Comparison of ENCODE assay signal across 22 cellular contexts in the genomic region with DNA sequence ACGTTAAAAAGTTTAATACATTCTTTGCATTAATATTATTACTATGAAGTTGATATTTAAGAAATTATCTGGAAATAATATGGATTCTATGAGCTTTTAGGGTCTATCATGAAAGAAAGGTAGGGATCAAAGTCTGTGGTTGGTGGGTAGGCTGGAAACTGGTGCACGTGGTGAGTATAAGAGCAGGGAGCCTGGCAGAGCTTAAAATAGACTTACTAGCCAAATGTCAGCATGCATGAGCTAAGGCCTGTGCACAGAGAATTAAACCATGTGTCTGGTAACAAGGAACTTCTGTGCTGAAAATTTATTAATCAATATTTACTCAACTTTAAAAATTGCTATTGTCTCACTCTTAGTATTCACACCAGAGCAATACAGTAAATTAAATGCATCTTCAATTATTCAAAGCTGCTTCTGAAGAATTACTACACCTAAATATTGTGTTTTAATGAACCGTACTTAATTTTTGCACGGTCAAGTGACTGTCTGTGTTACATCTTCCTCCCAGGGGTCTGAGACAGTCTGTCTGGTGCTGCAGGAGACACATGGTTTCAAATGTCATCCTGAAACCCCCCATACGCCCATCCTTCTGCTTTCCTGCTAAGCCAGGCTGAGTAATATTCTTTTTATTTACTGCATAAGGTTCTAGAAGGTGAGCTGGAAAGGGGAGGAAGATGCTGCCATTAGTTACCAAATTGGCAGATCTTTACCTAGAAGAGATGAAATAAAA.
"Had no signal": no experiment of that assay in that cellular context is flagged by ENCODE, and none has a peak within 500 bp of the region (broad histone marks: within the 10 kb centered on the region; RNA-seq: fewer than 3 reads in every experiment).

No MANE protein-coding gene starts in this region.

- DNase-seq: activated CD8-positive, alpha-beta memory T cell treated with anti-CD3 and anti-CD28 coated beads for 24 hours; activated CD8-positive, alpha-beta memory T cell treated with anti-CD3 and anti-CD28 coated beads, Interleukin-2, amount 50 U/mL, for 4 hours; activated T-cell treated with anti-CD3 and anti-CD28 coated beads, Interleukin-2, amount 50 U/mL, for 24 hours; brain microvascular endothelial cell; central memory CD4-positive, alpha-beta T cell; colonic mucosa; endodermal cell; heart right ventricle; left lung; naive thymus-derived CD8-positive, alpha-beta T cell; posterior cingulate gyrus; sigmoid colon; stimulated activated CD4-positive, alpha-beta T cell treated with anti-CD3 and anti-CD28 coated beads, Interleukin-4, amount 100 ng/mL, for 1 hour; stimulated activated naive CD4-positive, alpha-beta T cell treated with Interleukin-2 at 50 U/mL for 16 hours; T-helper 1 cell; upper lobe of left lung had no signal

- H3K9me3 ChIP-seq: ascending aorta, colonic mucosa, heart right ventricle, left lung, sigmoid colon, thoracic aorta, upper lobe of left lung had no signal

- H3K9me3 Mint-ChIP-seq: activated naive CD4-positive, alpha-beta T cell treated with anti-CD3 and anti-CD28 coated beads, Interleukin-2, amount 50 U/mL, for 72 hours; activated T-cell treated with anti-CD3 and anti-CD28 coated beads, Interleukin-2, amount 50 U/mL, for 24 hours; activated T-helper 17 cell treated with anti-CD3 and anti-CD28 coated beads, Interleukin-2, amount 50 U/mL, for 72 hours; endodermal cell; naive thymus-derived CD8-positive, alpha-beta T cell; WTC11 had no signal

- H3K27ac ChIP-seq: ascending aorta, brain microvascular endothelial cell, colonic mucosa, heart right ventricle, left lung, neural progenitor cell, sigmoid colon, thoracic aorta, upper lobe of left lung had no signal

- ATAC-seq: activated naive CD4-positive, alpha-beta T cell treated with anti-CD3 and anti-CD28 coated beads, Interleukin-2, amount 50 U/mL, for 72 hours; activated T-helper 17 cell treated with anti-CD3 and anti-CD28 coated beads, Interleukin-2, amount 50 U/mL, for 72 hours; left lung; naive thymus-derived CD8-positive, alpha-beta T cell; WTC11 had no signal

- H3K36me3 ChIP-seq: ascending aorta, brain microvascular endothelial cell, colonic mucosa, heart right ventricle, left lung, neural progenitor cell, sigmoid colon, thoracic aorta, upper lobe of left lung had no signal

- H3K4me1 ChIP-seq: ascending aorta, colonic mucosa, heart right ventricle, left lung, neural progenitor cell, sigmoid colon, upper lobe of left lung had no signal

- H3K27ac Mint-ChIP-seq: activated naive CD4-positive, alpha-beta T cell treated with anti-CD3 and anti-CD28 coated beads, Interleukin-2, amount 50 U/mL, for 72 hours; activated T-cell treated with anti-CD3 and anti-CD28 coated beads, Interleukin-2, amount 50 U/mL, for 24 hours; activated T-helper 17 cell treated with anti-CD3 and anti-CD28 coated beads, Interleukin-2, amount 50 U/mL, for 72 hours; endodermal cell; naive thymus-derived CD8-positive, alpha-beta T cell; WTC11 had no signal

- H3K4me3 Mint-ChIP-seq: activated T-cell treated with anti-CD3 and anti-CD28 coated beads, Interleukin-2, amount 50 U/mL, for 24 hours; activated T-helper 17 cell treated with anti-CD3 and anti-CD28 coated beads, Interleukin-2, amount 50 U/mL, for 72 hours; endodermal cell; neural progenitor cell; WTC11 had no signal

- H3K27me3 ChIP-seq: ascending aorta, brain microvascular endothelial cell, colonic mucosa, neural progenitor cell, sigmoid colon, upper lobe of left lung had no signal

- H3K4me3 ChIP-seq: ascending aorta, colonic mucosa, heart right ventricle, left lung, neural progenitor cell, sigmoid colon, thoracic aorta, upper lobe of left lung had no signal

- H3K4me1 Mint-ChIP-seq: activated T-helper 17 cell treated with anti-CD3 and anti-CD28 coated beads, Interleukin-2, amount 50 U/mL, for 72 hours; naive thymus-derived CD8-positive, alpha-beta T cell had no signal

- H3K36me3 Mint-ChIP-seq: activated naive CD4-positive, alpha-beta T cell treated with anti-CD3 and anti-CD28 coated beads, Interleukin-2, amount 50 U/mL, for 72 hours; naive thymus-derived CD8-positive, alpha-beta T cell; neural progenitor cell; WTC11 had no signal
